ENCODE assay signal across 1 cellular context in genomic region chr6:27836080-27836782, GRCh38.
TF ChIP-seq lines count a peak whose summit lies in the region.

No MANE protein-coding gene starts in this region.

TF ChIP-seq in H1, 55 proteins besides CTCF, POLR2A, EP300 and RAD21 (continued from another document):
- no peak for TF ChIP-seq HDAC2 (IDR thresholded peaks at IDR 0.05; ENCODE audit: borderline replicate concordance in 1 of 2, low read depth in 2 of 2, low read length in 2 of 2)
- TF ChIP-seq EGR1 (IDR thresholded peaks at IDR 0.05; ENCODE audit: borderline replicate concordance, low read depth, low read length): no peak
